ENCODE assay signal across 12 cellular contexts in the genomic region with DNA sequence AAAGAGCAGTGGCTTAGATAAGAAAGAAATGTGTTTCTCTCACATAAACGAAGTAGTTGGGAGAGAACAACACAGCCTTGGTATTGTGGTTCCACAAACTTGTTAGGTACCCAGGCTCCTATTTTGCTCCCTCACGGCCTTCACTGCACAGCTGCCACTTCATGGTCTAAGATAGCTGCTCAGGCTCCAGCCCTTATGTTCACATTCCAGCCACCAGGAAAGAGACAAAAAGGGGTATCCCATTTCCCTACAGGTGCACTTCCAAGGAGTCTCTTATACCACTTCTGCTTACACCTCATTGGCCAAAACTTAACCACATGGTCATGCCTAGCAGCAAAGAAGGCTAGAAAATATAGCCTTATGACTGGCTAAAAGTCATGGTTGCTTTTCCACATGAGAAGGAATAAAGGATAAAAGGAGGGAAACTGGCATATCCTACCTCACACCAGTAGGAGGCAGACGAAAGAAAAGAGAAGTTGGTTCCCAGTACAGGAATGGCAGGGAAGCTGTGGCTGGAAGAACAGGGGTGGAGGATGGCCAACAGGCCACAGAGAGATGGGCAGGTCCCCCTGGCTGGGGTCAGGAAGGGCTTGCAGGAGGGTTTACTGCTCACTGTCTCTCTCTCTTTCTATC. TPM values are rescaled to one million over a fixed set of nuclear protein-coding genes. Genes with fewer than 3 reads are reported as not detected.
DNase-seq lines count a peak whose midpoint lies in the region; ATAC-seq, FAIRE-seq and TF ChIP-seq lines count a peak whose summit lies in the region.
"Had no signal": no experiment of that assay in that cellular context is flagged by ENCODE, and none has a peak within 500 bp of the region (broad histone marks: within the 10 kb centered on the region; RNA-seq: fewer than 3 reads in every experiment).

No MANE protein-coding gene starts in this region.

- H3K36me3 ChIP-seq in GM06990 (ENCODE audit: control insufficient read depth, insufficient read depth, low read length) (no peaks in the 10 kb centered on the region), H1 (ENCODE audit: control insufficient read depth in 2 of 4, insufficient read depth in 4 of 4, low read length in 3 of 4) (no peaks in the 10 kb centered on the region)

- no peaks in the 10 kb centered on the region for H3K79me1 ChIP-seq in H1 (ENCODE audit: low read depth, low read length)

- no peak overlapping the region for H2BK15ac ChIP-seq in H1 (ENCODE audit: low read length)

- no peak overlapping the region for H2BK20ac ChIP-seq in H1 (ENCODE audit: low read length)

- DNase-seq in GM06990 (ENCODE audit: extremely low read depth, insufficient read length) = no peak
- DNase-seq in LHCN-M2 (ENCODE audit: low read depth) = peak; percentile 6
- DNase-seq in H1 (ENCODE audit: low read depth in 1 of 2, low spot score in 2 of 2) = no peak
- no peak for DNase-seq in neural crest cell (ENCODE audit: low read depth, low spot score)
- DNase-seq in natural killer cell treated with Interleukin-12 subunit alpha and Interleukin-12 subunit beta and Interleukin-15 and Interleukin-18, amount 100 ng/mL, for 72 hours (ENCODE audit: low spot score) = no peak
- no peak for DNase-seq in amygdala (lab: John Stamatoyannopoulos, UW)
- DNase-seq: amniotic stem cell, DMS79, MV-4-11, testis had no signal

- peak; percentile 37 to 42; a peak in 3 of 4 replicates for TF ChIP-seq RAD21 in H1 (IDR thresholded peaks at IDR 0.05 in 1 of 2, conservative IDR thresholded peaks at IDR 0.05 in 1 of 2; ENCODE audit: low read depth in 2 of 2, low read length in 2 of 2)

- H4K5ac ChIP-seq in H1 (ENCODE audit: insufficient read length, low read depth, low read length) = no peak overlapping the region

- no peak overlapping the region for H2BK120ac ChIP-seq in H1 (replicated peaks; ENCODE audit: low read depth, low read length)

- H3K27me3 ChIP-seq in GM06990 (replicated peaks; ENCODE audit: control insufficient read depth, insufficient read depth, low read length) (no peaks in the 10 kb centered on the region), H1 (replicated peaks in 1 of 4; ENCODE audit: control insufficient read depth in 3 of 4, extremely low read depth in 1 of 4, insufficient read depth in 3 of 4, low read length in 3 of 4) (0 out of 7 replicates have a peak, but pooled peaks cover 0 to 4% (median 0%) of the 10 kb centered on the region in 4 experiments)
- H3K27me3 ChIP-seq: testis had no signal

- H3K27me3 Mint-ChIP-seq in neural crest cell (ENCODE audit: low read depth) = no peaks in the 10 kb centered on the region
- peaks cover 0 to 5% of the 10 kb centered on the region in 2 donors for H3K27me3 Mint-ChIP-seq in natural killer cell treated with Interleukin-12 subunit alpha and Interleukin-12 subunit beta and Interleukin-15 and Interleukin-18, amount 100 ng/mL, for 72 hours

- TF ChIP-seq CTCF in GM06990 (IDR thresholded peaks at IDR 0.05; ENCODE audit: insufficient read depth, low read length, poor library complexity, severe bottlenecking) (peak; percentile 25), H1 (IDR thresholded peaks at IDR 0.05; ENCODE audit: control extremely low read depth in 1 of 3, insufficient read depth in 1 of 3, low read depth in 1 of 3, low read length in 3 of 3) (peak; percentile 8 to 64 (median 46); a peak in 3 of 4 replicates), neural crest cell (conservative IDR thresholded peaks at IDR 0.05) (peak; percentile 46)

- peaks cover 0 to 3% (median 2%) of the 10 kb centered on the region in 4 experiments; a peak in 2 of 7 replicates for H3K4me1 ChIP-seq in H1 (replicated peaks in 1 of 4; ENCODE audit: control insufficient read depth in 3 of 4, insufficient read depth in 4 of 4, low read length in 3 of 4)

- 0 out of 2 replicates have a peak overlapping the region, but pooled peaks have one; percentile 17 for H2AK5ac ChIP-seq in H1 (ENCODE audit: low read depth, low read length)

- no peak overlapping the region for H2AFZ ChIP-seq in H1 (ENCODE audit: low read length)

- H3K23ac ChIP-seq in H1 (ENCODE audit: insufficient read length) = no peak overlapping the region

- no peak overlapping the region for H3K9ac ChIP-seq in H1 (replicated peaks in 1 of 4; ENCODE audit: extremely low read depth in 1 of 4, low read depth in 3 of 4, low read length in 3 of 4)

- no peaks in the 10 kb centered on the region for H3K9me3 Mint-ChIP-seq in neural crest cell
- H3K9me3 Mint-ChIP-seq in natural killer cell treated with Interleukin-12 subunit alpha and Interleukin-12 subunit beta and Interleukin-15 and Interleukin-18, amount 100 ng/mL, for 72 hours = no peaks in the 10 kb centered on the region

- H4K20me1 ChIP-seq in H1 (replicated peaks in 1 of 2; ENCODE audit: control insufficient read depth in 1 of 2, insufficient read depth in 2 of 2, low read length in 2 of 2) = no peaks in the 10 kb centered on the region

- no peak overlapping the region for H4K91ac ChIP-seq in H1 (replicated peaks; ENCODE audit: insufficient read length, low read length)

- ATAC-seq in GM21423 (IDR thresholded peaks at IDR 0.05; ENCODE audit: unreplicated experiment) = no peak
- ATAC-seq in natural killer cell treated with Interleukin-12 subunit alpha and Interleukin-12 subunit beta and Interleukin-15 and Interleukin-18, amount 100 ng/mL, for 72 hours = no peak
- ATAC-seq: esophagus mucosa had no signal

- H2BK12ac ChIP-seq in H1 (ENCODE audit: low read depth, low read length) = no peak overlapping the region

- CTCF ChIA-PET in H1 (lab: Charles Lee; ENCODE audit: partially characterized antibody) = interaction anchor here (0.6 to 2.1 kb wide), 28 partner anchors 9 to 414 kb away, joined by 3 to 7 read pairs (median 3); no protein-coding TSS in a partner anchor

- no peaks in the 10 kb centered on the region for H3K9me3 ChIP-seq in H1 (ENCODE audit: insufficient read depth in 2 of 2, low read depth in 1 of 2, low read length in 1 of 2)
- H3K9me3 ChIP-seq: testis had no signal

- H4K8ac ChIP-seq in H1 (ENCODE audit: extremely low read depth, insufficient read depth, low read length) = no peak overlapping the region

- no peak overlapping the region for H3K27ac ChIP-seq in H1 (ENCODE audit: low read depth, low read length)
- H3K27ac ChIP-seq: testis had no signal

- H3K4me2 ChIP-seq in H1 (ENCODE audit: insufficient read depth in 1 of 2, low read depth in 2 of 2, low read length in 2 of 2) = no peak overlapping the region

- no peak overlapping the region for H3K14ac ChIP-seq in H1 (ENCODE audit: insufficient read length)

- H3K18ac ChIP-seq in H1 (ENCODE audit: extremely low read depth, low read length) = no peak overlapping the region; the same call in 1 of the 2 replicates

- WGBS in H1 (ENCODE audit: extremely low coverage in 1 of 2, insufficient coverage in 1 of 2, insufficient read length in 1 of 2, insufficient replicate concordance in 2 of 2, low coverage in 1 of 2, low lambda C conversion rate in 2 of 2, missing lambda C conversion rate in 1 of 2), 2 experiments = 73% methylated on average over 3 of the region's 3 CpGs; no CpG with 5 or more reads in 1 of the 2 experiments

- H3K56ac ChIP-seq in H1 (replicated peaks; ENCODE audit: insufficient read length, low read depth, low read length) = no peak overlapping the region

- peak; percentile 92 for FAIRE-seq in H1 (lab: Jason Lieb, UNC)

- no peak for TF ChIP-seq EP300 in H1 (IDR thresholded peaks at IDR 0.05; ENCODE audit: borderline replicate concordance in 1 of 2, low read depth in 2 of 2, low read length in 2 of 2)

- no peak overlapping the region for H3K27ac Mint-ChIP-seq in neural crest cell (ENCODE audit: unreplicated experiment)
- no peak overlapping the region for H3K27ac Mint-ChIP-seq in natural killer cell treated with Interleukin-12 subunit alpha and Interleukin-12 subunit beta and Interleukin-15 and Interleukin-18, amount 100 ng/mL, for 72 hours

- H3K36me3 Mint-ChIP-seq in neural crest cell (ENCODE audit: low read depth) = no peaks in the 10 kb centered on the region
- H3K36me3 Mint-ChIP-seq in natural killer cell treated with Interleukin-12 subunit alpha and Interleukin-12 subunit beta and Interleukin-15 and Interleukin-18, amount 100 ng/mL, for 72 hours = no peaks in the 10 kb centered on the region

- POLR2A ChIA-PET in H1 (lab: Charles Lee; ENCODE audit: partially characterized antibody) = no interaction called here

- H2BK5ac ChIP-seq in H1 (ENCODE audit: low read depth, low read length) = no peak overlapping the region

- no peak overlapping the region for H3K4ac ChIP-seq in H1 (replicated peaks; ENCODE audit: insufficient read length, low read depth, low read length)

- H3K4me3 ChIP-seq in GM06990 (replicated peaks; ENCODE audit: low read depth, low read length) = no peak overlapping the region
- no peak overlapping the region for H3K4me3 ChIP-seq in H1 (ENCODE audit: extremely low read depth in 1 of 4, insufficient read depth in 2 of 4, low read depth in 3 of 4, low read length in 4 of 4)
- H3K4me3 ChIP-seq: testis had no signal

- TF ChIP-seq POLR2A in H1 (IDR thresholded peaks at IDR 0.05; ENCODE audit: control extremely low read depth in 1 of 2, low read depth in 2 of 2, low read length in 2 of 2) = no peak

- no peak overlapping the region for H3K4me3 Mint-ChIP-seq in neural crest cell
- H3K4me3 Mint-ChIP-seq in natural killer cell treated with Interleukin-12 subunit alpha and Interleukin-12 subunit beta and Interleukin-15 and Interleukin-18, amount 100 ng/mL, for 72 hours = no peak overlapping the region

- no peaks in the 10 kb centered on the region for H3K79me2 ChIP-seq in H1 (ENCODE audit: control insufficient read depth in 1 of 2, insufficient read depth in 2 of 2, low read length in 2 of 2)

- peaks cover 6% of the 10 kb centered on the region for H3K4me1 Mint-ChIP-seq in neural crest cell
- H3K4me1 Mint-ChIP-seq in natural killer cell treated with Interleukin-12 subunit alpha and Interleukin-12 subunit beta and Interleukin-15 and Interleukin-18, amount 100 ng/mL, for 72 hours (ENCODE audit: low read depth in 2 of 2) = peaks cover 5 to 6% of the 10 kb centered on the region in 2 donors

- 0 out of 2 replicates have a peak, but pooled peaks cover 2% of the 10 kb centered on the region for H3K23me2 ChIP-seq in H1 (ENCODE audit: low read depth, low read length)

RNA-seq across cellular contexts. Expression of a gene that starts 5.4 kb away (rescaled TPM):
- total RNA-seq in LHCN-M2 (2014; rRNA removed) = 53.4 and 62.3 TPM in 2 replicates
- 30.9 TPM for polyA plus RNA-seq in LHCN-M2 (2012)
- 68.3 and 69.3 TPM in 2 replicates for total RNA-seq in H1 (2021; fragmentation: NEBNext Ultra II Directional; extraction: Animal tissue kit (Norgen Biotek cat#: 25700))
- 123 and 147 TPM in 2 replicates for polyA plus RNA-seq in H1 (2011; rRNA removed)
- polyA plus RNA-seq in H1 (2011; cell fraction: cytosol; rRNA removed) = 121 TPM
- polyA plus RNA-seq in H1 (2011; cell fraction: nucleus; rRNA removed) = 165 TPM
- 62.7 to 92.1 TPM (median 86.3 TPM) in 4 replicates for polyA plus RNA-seq in H1 (2012, experiment 1 of 2)
- 63.8 TPM for polyA plus RNA-seq in H1 (2012, experiment 2 of 2)
- 48.6 TPM for polyA plus RNA-seq in H1 (2013, experiment 1 of 2)
- polyA plus RNA-seq in H1 (2013, experiment 2 of 2) = 47.6 TPM
- polyA minus RNA-seq in H1 (2011; rRNA and poly(A)+ RNA removed) = 31.1 and 42.4 TPM in 2 replicates
- polyA minus RNA-seq in H1 (2011; cell fraction: cytosol; rRNA and poly(A)+ RNA removed) = 43.2 TPM
- 37.5 TPM for polyA minus RNA-seq in H1 (2011; cell fraction: nucleus; rRNA and poly(A)+ RNA removed)
- 48.2 and 50.8 TPM in 2 replicates for total RNA-seq in neural crest cell
- 10 to 100 TPM; 29.6 to 32.7 TPM for total RNA-seq in natural killer cell treated with Interleukin-12 subunit alpha and Interleukin-12 subunit beta and Interleukin-15 and Interleukin-18, amount 100 ng/mL, for 72 hours

RNA-seq across cellular contexts. Expression of a gene that starts 43.3 kb away (rescaled TPM):
- 0.13 and 0.29 TPM in 2 replicates for total RNA-seq in LHCN-M2 (2014; rRNA removed)
- polyA plus RNA-seq in LHCN-M2 (2012) = 0.22 TPM
- 6.7 and 6.9 TPM in 2 replicates for total RNA-seq in H1 (2021; fragmentation: NEBNext Ultra II Directional; extraction: Animal tissue kit (Norgen Biotek cat#: 25700))
- 4.3 and 4.9 TPM in 2 replicates for polyA plus RNA-seq in H1 (2011; rRNA removed)
- polyA plus RNA-seq in H1 (2011; cell fraction: cytosol; rRNA removed) = 2.8 TPM
- polyA plus RNA-seq in H1 (2011; cell fraction: nucleus; rRNA removed) = 4.8 TPM
- polyA plus RNA-seq in H1 (2012, experiment 1 of 2) = 5.9 to 7.5 TPM (median 6.1 TPM) in 4 replicates
- 7.4 TPM for polyA plus RNA-seq in H1 (2012, experiment 2 of 2)
- polyA plus RNA-seq in H1 (2013, experiment 1 of 2) = 7.1 TPM
- polyA plus RNA-seq in H1 (2013, experiment 2 of 2) = 8.0 TPM
- polyA minus RNA-seq in H1 (2011; rRNA and poly(A)+ RNA removed) = 4.7 and 6.0 TPM in 2 replicates
- 3.7 TPM for polyA minus RNA-seq in H1 (2011; cell fraction: cytosol; rRNA and poly(A)+ RNA removed)
- 3.5 TPM for polyA minus RNA-seq in H1 (2011; cell fraction: nucleus; rRNA and poly(A)+ RNA removed)
- total RNA-seq in neural crest cell = 12.2 and 12.6 TPM in 2 replicates
- under 1 TPM; 0.14 to 0.31 TPM for total RNA-seq in natural killer cell treated with Interleukin-12 subunit alpha and Interleukin-12 subunit beta and Interleukin-15 and Interleukin-18, amount 100 ng/mL, for 72 hours

RNA-seq across cellular contexts. Expression of a gene that starts 54.7 kb away (rescaled TPM):
- total RNA-seq in LHCN-M2 (2014; rRNA removed) (0.80 and 1.5 TPM in 2 replicates), neural crest cell (32.0 and 33.5 TPM in 2 replicates)
- polyA plus RNA-seq in LHCN-M2 (2012) = 0.44 TPM
- total RNA-seq in H1 (2021; fragmentation: NEBNext Ultra II Directional; extraction: Animal tissue kit (Norgen Biotek cat#: 25700)) = 31.5 and 35.6 TPM in 2 replicates
- polyA plus RNA-seq in H1 (2011; rRNA removed) = 42.2 and 47.9 TPM in 2 replicates
- polyA plus RNA-seq in H1 (2011; cell fraction: cytosol; rRNA removed) = 21.6 TPM
- 29.1 TPM for polyA plus RNA-seq in H1 (2011; cell fraction: nucleus; rRNA removed)
- 26.6 to 35.8 TPM (median 31.6 TPM) in 4 replicates for polyA plus RNA-seq in H1 (2012, experiment 1 of 2)
- 26.0 TPM for polyA plus RNA-seq in H1 (2012, experiment 2 of 2)
- 23.4 TPM for polyA plus RNA-seq in H1 (2013, experiment 1 of 2)
- polyA plus RNA-seq in H1 (2013, experiment 2 of 2) = 23.6 TPM
- 27.1 and 28.3 TPM in 2 replicates for polyA minus RNA-seq in H1 (2011; rRNA and poly(A)+ RNA removed)
- 15.7 TPM for polyA minus RNA-seq in H1 (2011; cell fraction: cytosol; rRNA and poly(A)+ RNA removed)
- 14.6 TPM for polyA minus RNA-seq in H1 (2011; cell fraction: nucleus; rRNA and poly(A)+ RNA removed)
- total RNA-seq in natural killer cell treated with Interleukin-12 subunit alpha and Interleukin-12 subunit beta and Interleukin-15 and Interleukin-18, amount 100 ng/mL, for 72 hours = 10 to 100 TPM; 18.0 to 18.9 TPM
